ENCODE assay signal across 22 cellular contexts in genomic region chr16:78392585-78393195, GRCh38.
DNase-seq lines count a peak whose midpoint lies in the region; ATAC-seq and TF ChIP-seq lines count a peak whose summit lies in the region.
"Had no signal": no experiment of that assay in that cellular context is flagged by ENCODE, and none has a peak within 500 bp of the region (broad histone marks: within the 10 kb centered on the region; RNA-seq: fewer than 3 reads in every experiment).

No MANE protein-coding gene starts in this region.

- ATAC-seq in HG02840 (IDR thresholded peaks at IDR 0.05; ENCODE audit: low FRiP score, unreplicated experiment): no peak
- ATAC-seq: GM12878 had no signal

- H3K4me1 Mint-ChIP-seq in chondrocyte (ENCODE audit: low read depth): peaks cover 25% of the 10 kb centered on the region
- H3K4me1 Mint-ChIP-seq: CD4-positive, CD25-positive, alpha-beta regulatory T cell had no signal

- H3K4me3 ChIP-seq in adipocyte (ENCODE audit: low read length) (no peak overlapping the region), subcutaneous abdominal adipose tissue (ENCODE audit: low read depth in 1 of 5, low read length in 5 of 5) (peak overlapping the region in 1 of 5 donors; percentile 20), hepatocyte (no peak overlapping the region)
- H3K4me3 ChIP-seq: GM12878 had no signal

- H3K27me3 ChIP-seq in adipocyte (replicated peaks; ENCODE audit: control insufficient read depth, insufficient read depth, low read length) (no peaks in the 10 kb centered on the region), layer of hippocampus (ENCODE audit: control insufficient read depth, insufficient read depth, low read length) (no peaks in the 10 kb centered on the region), subcutaneous abdominal adipose tissue (ENCODE audit: control insufficient read depth in 5 of 5, insufficient read depth in 4 of 5, low read length in 5 of 5) (no peaks in the 10 kb centered on the region), hepatocyte (no peaks in the 10 kb centered on the region)
- H3K27me3 ChIP-seq: BE2C had no signal

- peaks cover 9% of the 10 kb centered on the region for H3K9me3 Mint-ChIP-seq in chondrocyte (ENCODE audit: low read depth)

- H2AFZ ChIP-seq in hepatocyte: no peak overlapping the region

- no peaks in the 10 kb centered on the region for H3K79me2 ChIP-seq in hepatocyte

- no peak overlapping the region for H3K4me2 ChIP-seq in hepatocyte

- peak overlapping the region; percentile 85 for H3K27ac Mint-ChIP-seq in chondrocyte (ENCODE audit: unreplicated experiment)
- H3K27ac Mint-ChIP-seq: CD4-positive, CD25-positive, alpha-beta regulatory T cell had no signal

- WGBS in hepatocyte (ENCODE audit: low lambda C conversion rate, missing lambda C conversion rate): 95% methylated on average over 9 of the region's 9 CpGs

- peaks cover 4% of the 10 kb centered on the region for H3K36me3 Mint-ChIP-seq in chondrocyte (ENCODE audit: low read depth)

- H3K27ac ChIP-seq in layer of hippocampus (ENCODE audit: low read depth, low read length) (peak overlapping the region; percentile 12), subcutaneous abdominal adipose tissue (ENCODE audit: low read depth, low read length) (peak overlapping the region; percentile 56), hepatocyte (no peak overlapping the region)

- DNase-seq in adipocyte (ENCODE audit: low read depth) (no peak), chondrocyte (ENCODE audit: low spot score) (no peak), hepatocyte (ENCODE audit: low spot score) (no peak), LoVo (ENCODE audit: low spot score) (no peak)
- DNase-seq in activated CD4-positive, alpha-beta T cell treated with anti-CD3 and anti-CD28 coated beads, Interleukin-2, amount 50 U/mL, for 4 hours: no peak
- DNase-seq: BE2C; CD4-positive, CD25-positive, alpha-beta regulatory T cell; DMS79 treated with DMSO at 0.1 percent for 48 hours; GOT3; HCEC 1CT; Karpas-422; NCI-H1417; NCI-H1694 treated with DMSO at 0.1 percent for 48 hours; NCI-H2081 treated with DMSO at 0.1 percent for 48 hours; NCI-H2171 treated with DMSO at 0.1 percent for 48 hours; NCI-H524 treated with DMSO at 0.1 percent for 48 hours; OCI-M1; SHP77 had no signal

- no peaks in the 10 kb centered on the region for H4K20me1 ChIP-seq in hepatocyte (ENCODE audit: insufficient read depth, poor library complexity, severe bottlenecking)

- no peak overlapping the region for H3K4me3 Mint-ChIP-seq in chondrocyte (ENCODE audit: unreplicated experiment)
- H3K4me3 Mint-ChIP-seq: CD4-positive, CD25-positive, alpha-beta regulatory T cell had no signal

- no peaks in the 10 kb centered on the region for H3K27me3 Mint-ChIP-seq in chondrocyte (ENCODE audit: low read depth)
- H3K27me3 Mint-ChIP-seq: CD4-positive, CD25-positive, alpha-beta regulatory T cell had no signal

- no peaks in the 10 kb centered on the region for H3K9me2 ChIP-seq in hepatocyte (replicated peaks; ENCODE audit: insufficient read depth)

- H3K36me3 ChIP-seq in adipocyte (ENCODE audit: control insufficient read depth, insufficient read depth, low read length, severe bottlenecking) (no peaks in the 10 kb centered on the region), subcutaneous abdominal adipose tissue (ENCODE audit: control insufficient read depth in 5 of 5, insufficient read depth in 5 of 5, low read length in 5 of 5) (no peaks in the 10 kb centered on the region), hepatocyte (replicated peaks; ENCODE audit: insufficient read depth, low read depth) (no peaks in the 10 kb centered on the region)
- H3K36me3 ChIP-seq: BE2C had no signal

- H3K9me3 ChIP-seq in adipocyte (ENCODE audit: control insufficient read depth, low read length): peaks cover 5% of the 10 kb centered on the region
- peaks cover 0 to 7% (median 3%) of the 10 kb centered on the region in 5 donors for H3K9me3 ChIP-seq in subcutaneous abdominal adipose tissue (ENCODE audit: control insufficient read depth in 5 of 5, low read length in 5 of 5)
- H3K9me3 ChIP-seq in hepatocyte (ENCODE audit: low read depth): no peaks in the 10 kb centered on the region
- H3K9me3 ChIP-seq: BE2C had no signal

- peaks cover 29% of the 10 kb centered on the region for H3K4me1 ChIP-seq in adipocyte (ENCODE audit: control insufficient read depth, insufficient read depth, low read length)
- peaks cover 0 to 31% (median 16%) of the 10 kb centered on the region in 5 donors for H3K4me1 ChIP-seq in subcutaneous abdominal adipose tissue (ENCODE audit: control insufficient read depth in 5 of 5, insufficient read depth in 5 of 5, low read length in 5 of 5)
- no peaks in the 10 kb centered on the region for H3K4me1 ChIP-seq in hepatocyte (ENCODE audit: insufficient read depth)
- H3K4me1 ChIP-seq: BE2C had no signal

- no peak for TF ChIP-seq CTCF in chondrocyte (IDR thresholded peaks at IDR 0.05)
- no peak for TF ChIP-seq CTCF in hepatocyte (IDR thresholded peaks at IDR 0.05; ENCODE audit: poor library complexity)

- H3K9ac ChIP-seq in adipocyte (ENCODE audit: low read length) (peak overlapping the region; percentile 56), subcutaneous abdominal adipose tissue (ENCODE audit: low read length in 5 of 5) (peak overlapping the region in 1 of 5 donors; percentile 45)
